Comparison of ENCODE assay signal across 8 cellular contexts in genomic region chr6:114939630-114940029, GRCh38.
"Had no signal": no experiment of that assay in that cellular context is flagged by ENCODE, and none has a peak within 500 bp of the region (broad histone marks: within the 10 kb centered on the region; RNA-seq: fewer than 3 reads in every experiment).

No MANE protein-coding gene starts in this region.

- H2AFZ ChIP-seq: GM23338 had no signal

- H3K9ac ChIP-seq: KMS-11 had no signal

- H3K9me3 ChIP-seq: HAP-1 had no signal

- H3K36me3 ChIP-seq: HAP-1 had no signal

- H3K4me2 ChIP-seq: GM23338, KMS-11 had no signal

- H3K27ac ChIP-seq: KMS-11 had no signal

- DNase-seq: H7, HFFc6, KBM-7 had no signal

- H3K4me3 ChIP-seq: GM23338, HAP-1 had no signal

- FAIRE-seq: HTR-8/SVneo had no signal

- ATAC-seq: GM23338, HCT116 had no signal

- H3K4me1 ChIP-seq: HAP-1 had no signal
